9 cellular contexts compared by ENCODE assay signal in the genomic region with DNA sequence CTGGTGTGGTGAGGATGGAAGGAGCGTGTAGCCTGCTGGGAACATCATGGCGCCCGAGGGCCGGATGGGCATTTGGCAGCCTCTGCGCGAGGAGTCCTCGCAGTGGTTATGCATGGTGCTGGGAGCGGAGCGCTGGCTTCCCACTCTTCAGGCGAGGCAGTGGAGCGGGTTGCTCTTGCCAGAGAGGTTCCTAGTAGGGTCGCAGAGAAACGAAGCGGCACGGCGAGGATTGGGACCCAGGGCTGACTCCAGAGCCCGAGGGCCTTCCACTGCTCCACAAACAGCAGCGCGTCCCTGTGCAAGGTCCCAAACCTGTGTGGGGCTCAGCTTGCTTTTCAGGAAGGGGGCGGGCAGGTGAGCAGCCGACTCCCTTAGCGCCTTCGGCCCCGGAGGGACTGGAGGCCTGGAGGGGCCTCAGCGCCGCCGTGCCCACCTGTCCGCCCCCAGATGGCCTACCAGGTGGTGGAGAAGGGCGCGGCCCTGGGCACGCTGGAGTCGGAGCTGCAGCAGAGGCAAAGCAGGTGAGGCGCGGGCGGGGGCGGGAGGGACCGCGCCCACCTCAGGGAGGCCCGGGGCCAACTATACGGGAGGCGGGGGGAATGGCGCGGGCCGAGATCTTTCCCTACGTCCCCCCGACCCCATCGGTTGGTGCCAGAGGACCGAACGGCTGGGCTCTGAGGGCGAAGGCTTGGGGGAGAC. TPM values are rescaled to one million over a fixed set of nuclear protein-coding genes. Genes with fewer than 3 reads are reported as not detected.
A peak's percentile ranks its signal among the peaks of the same experiment; 100 is the strongest.
DNase-seq lines count a peak whose midpoint lies in the region; ATAC-seq, FAIRE-seq and TF ChIP-seq lines count a peak whose summit lies in the region.
"Had no signal": no experiment of that assay in that cellular context is flagged by ENCODE, and none has a peak within 500 bp of the region (broad histone marks: within the 10 kb centered on the region; RNA-seq: fewer than 3 reads in every experiment).

No MANE protein-coding gene starts in this region.

- TF ChIP-seq CTCF in BE2C (IDR thresholded peaks at IDR 0.05; ENCODE audit: low read depth, low read length): no peak
- TF ChIP-seq CTCF in natural killer cell (IDR thresholded peaks at IDR 0.05): no peak

- peak overlapping the region; percentile 69 for H3K4me3 ChIP-seq in BE2C (ENCODE audit: low read depth, low read length)

- H3K27ac Mint-ChIP-seq in effector memory CD8-positive, alpha-beta T cell: peak overlapping the region; percentile 58 to 87
- H3K27ac Mint-ChIP-seq in natural killer cell: no peak overlapping the region

- no peaks in the 10 kb centered on the region for H3K27me3 Mint-ChIP-seq in effector memory CD8-positive, alpha-beta T cell
- no peaks in the 10 kb centered on the region for H3K27me3 Mint-ChIP-seq in natural killer cell (ENCODE audit: low read depth in 2 of 2)

- H3K36me3 ChIP-seq in BE2C: no peaks in the 10 kb centered on the region

- no peak for DNase-seq in BE2C
- peak; percentile 53 for DNase-seq in NCI-H1105 treated with DMSO at 0.1 percent for 48 hours (lab: John Stamatoyannopoulos, UW)
- DNase-seq in effector memory CD8-positive, alpha-beta T cell: no peak
- DNase-seq in natural killer cell: no peak
- DNase-seq in GM19239 (ENCODE audit: insufficient read length, low spot score): no peak
- DNase-seq in NCI-H226: no peak

- H3K27me3 ChIP-seq in BE2C: no peaks in the 10 kb centered on the region
- H3K27me3 ChIP-seq: adrenal gland had no signal

- peaks cover 3% of the 10 kb centered on the region for H3K4me1 ChIP-seq in BE2C

- intact Hi-C loops in natural killer cell (cut with micrococcal nuclease): no loop called here

- no peaks in the 10 kb centered on the region for H3K9me3 ChIP-seq in BE2C
- H3K9me3 ChIP-seq: adrenal gland had no signal

- H3K9me3 Mint-ChIP-seq in effector memory CD8-positive, alpha-beta T cell: no peaks in the 10 kb centered on the region
- no peaks in the 10 kb centered on the region for H3K9me3 Mint-ChIP-seq in natural killer cell

- ATAC-seq in effector memory CD8-positive, alpha-beta T cell (replicated peaks): no peak
- ATAC-seq in natural killer cell: no peak
- ATAC-seq in GM19324 (IDR thresholded peaks at IDR 0.05; ENCODE audit: low FRiP score, unreplicated experiment): no peak
- ATAC-seq in HG02610 (IDR thresholded peaks at IDR 0.05; ENCODE audit: unreplicated experiment): no peak

- no peak for FAIRE-seq in GM19239 (lab: Jason Lieb, UNC)

- peaks cover 79% of the 10 kb centered on the region for H3K36me3 Mint-ChIP-seq in effector memory CD8-positive, alpha-beta T cell (ENCODE audit: insufficient read depth)
- H3K36me3 Mint-ChIP-seq in natural killer cell: no peaks in the 10 kb centered on the region

- peak overlapping the region in 1 of 2 donors; percentile 53 for H3K4me3 Mint-ChIP-seq in effector memory CD8-positive, alpha-beta T cell
- H3K4me3 Mint-ChIP-seq in natural killer cell: peak overlapping the region; percentile 25

- H3K4me1 Mint-ChIP-seq in effector memory CD8-positive, alpha-beta T cell (ENCODE audit: low read depth in 2 of 2): peaks cover 16 to 29% of the 10 kb centered on the region in 2 donors
- H3K4me1 Mint-ChIP-seq in natural killer cell: peaks cover 16 to 33% of the 10 kb centered on the region in 2 donors

RNA-seq across cellular contexts. Expression of a gene that starts 7.2 kb away (rescaled TPM):
- polyA plus RNA-seq in BE2C (2012; ENCODE audit: insufficient read depth, insufficient read length, low read depth): 11.1 TPM
- 100 to 1,000 TPM; 172 to 190 (median 179) TPM for total RNA-seq in natural killer cell

RNA-seq across cellular contexts. Expression of a gene that starts 27.5 kb away (rescaled TPM):
- 71.9 TPM for polyA plus RNA-seq in BE2C (2012; ENCODE audit: insufficient read depth, insufficient read length, low read depth)
- total RNA-seq in natural killer cell: 10 to 100 TPM; 10.9 to 17.3 (median 11.7) TPM

Comparison
In these comparisons a context has a peak if more than half of its experiments do, and no peak if none do; other contexts are left out.
1. H3K27ac Mint-ChIP-seq: peak in effector memory CD8-positive, alpha-beta T cell (2 of 2); none in natural killer cell (0 of 2).